In the genomic region with DNA sequence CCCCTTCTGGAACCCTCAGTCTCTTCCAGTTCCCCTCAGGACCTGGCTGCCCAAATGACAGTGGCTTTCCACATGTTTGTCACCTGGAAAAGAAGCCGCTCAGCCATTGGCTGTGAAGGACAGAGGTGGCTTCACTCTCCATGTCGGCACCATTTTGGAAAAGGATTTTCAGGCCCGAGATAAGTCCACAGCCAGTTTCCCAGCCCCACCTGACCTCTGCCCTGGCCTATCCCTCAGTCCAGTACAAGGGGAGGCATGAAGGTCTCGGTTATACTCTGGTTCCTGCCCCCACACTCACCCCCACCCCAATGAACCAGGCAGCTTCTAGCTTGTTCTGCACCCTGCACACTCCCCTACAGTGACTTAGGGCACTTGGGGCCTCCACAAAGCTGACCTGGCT, we compare ENCODE assay signal across 1 cellular context.
TF ChIP-seq lines count a peak whose summit lies in the region.

No MANE protein-coding gene starts in this region.

TF ChIP-seq in HepG2, 621 proteins besides CTCF, POLR2A, EP300 and RAD21 (continued from another document and continues in another):
- TF ChIP-seq, protein P1, sequence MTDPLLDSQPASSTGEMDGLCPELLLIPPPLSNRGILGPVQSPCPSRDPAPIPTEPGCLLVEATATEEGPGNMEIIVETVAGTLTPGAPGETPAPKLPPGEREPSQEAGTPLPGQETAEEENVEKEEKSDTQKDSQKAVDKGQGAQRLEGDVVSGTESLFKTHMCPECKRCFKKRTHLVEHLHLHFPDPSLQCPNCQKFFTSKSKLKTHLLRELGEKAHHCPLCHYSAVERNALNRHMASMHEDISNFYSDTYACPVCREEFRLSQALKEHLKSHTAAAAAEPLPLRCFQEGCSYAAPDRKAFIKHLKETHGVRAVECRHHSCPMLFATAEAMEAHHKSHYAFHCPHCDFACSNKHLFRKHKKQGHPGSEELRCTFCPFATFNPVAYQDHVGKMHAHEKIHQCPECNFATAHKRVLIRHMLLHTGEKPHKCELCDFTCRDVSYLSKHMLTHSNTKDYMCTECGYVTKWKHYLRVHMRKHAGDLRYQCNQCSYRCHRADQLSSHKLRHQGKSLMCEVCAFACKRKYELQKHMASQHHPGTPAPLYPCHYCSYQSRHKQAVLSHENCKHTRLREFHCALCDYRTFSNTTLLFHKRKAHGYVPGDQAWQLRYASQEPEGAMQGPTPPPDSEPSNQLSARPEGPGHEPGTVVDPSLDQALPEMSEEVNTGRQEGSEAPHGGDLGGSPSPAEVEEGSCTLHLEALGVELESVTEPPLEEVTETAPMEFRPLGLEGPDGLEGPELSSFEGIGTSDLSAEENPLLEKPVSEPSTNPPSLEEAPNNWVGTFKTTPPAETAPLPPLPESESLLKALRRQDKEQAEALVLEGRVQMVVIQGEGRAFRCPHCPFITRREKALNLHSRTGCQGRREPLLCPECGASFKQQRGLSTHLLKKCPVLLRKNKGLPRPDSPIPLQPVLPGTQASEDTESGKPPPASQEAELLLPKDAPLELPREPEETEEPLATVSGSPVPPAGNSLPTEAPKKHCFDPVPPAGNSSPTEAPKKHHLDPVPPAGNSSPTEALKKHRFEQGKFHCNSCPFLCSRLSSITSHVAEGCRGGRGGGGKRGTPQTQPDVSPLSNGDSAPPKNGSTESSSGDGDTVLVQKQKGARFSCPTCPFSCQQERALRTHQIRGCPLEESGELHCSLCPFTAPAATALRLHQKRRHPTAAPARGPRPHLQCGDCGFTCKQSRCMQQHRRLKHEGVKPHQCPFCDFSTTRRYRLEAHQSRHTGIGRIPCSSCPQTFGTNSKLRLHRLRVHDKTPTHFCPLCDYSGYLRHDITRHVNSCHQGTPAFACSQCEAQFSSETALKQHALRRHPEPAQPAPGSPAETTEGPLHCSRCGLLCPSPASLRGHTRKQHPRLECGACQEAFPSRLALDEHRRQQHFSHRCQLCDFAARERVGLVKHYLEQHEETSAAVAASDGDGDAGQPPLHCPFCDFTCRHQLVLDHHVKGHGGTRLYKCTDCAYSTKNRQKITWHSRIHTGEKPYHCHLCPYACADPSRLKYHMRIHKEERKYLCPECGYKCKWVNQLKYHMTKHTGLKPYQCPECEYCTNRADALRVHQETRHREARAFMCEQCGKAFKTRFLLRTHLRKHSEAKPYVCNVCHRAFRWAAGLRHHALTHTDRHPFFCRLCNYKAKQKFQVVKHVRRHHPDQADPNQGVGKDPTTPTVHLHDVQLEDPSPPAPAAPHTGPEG (CRISPR knock-in tag; IDR thresholded peaks at IDR 0.05), result no peak
- TF ChIP-seq JDP2 (CRISPR knock-in tag; IDR thresholded peaks at IDR 0.05; ENCODE audit: borderline replicate concordance) (no peak), MEIS1 (CRISPR knock-in tag; IDR thresholded peaks at IDR 0.05; ENCODE audit: borderline replicate concordance) (no peak), PCBP2 (optimal IDR thresholded peaks at IDR 0.05; ENCODE audit: low read depth, low read length, poor library complexity, severe bottlenecking) (no peak), ZNF572 (CRISPR knock-in tag; IDR thresholded peaks at IDR 0.05) (no peak), ZNF670 (CRISPR knock-in tag; IDR thresholded peaks at IDR 0.05; ENCODE audit: borderline replicate concordance) (peak; percentile 57; the same call in 1 of the 2 replicates), ZNF605 (CRISPR knock-in tag; IDR thresholded peaks at IDR 0.05) (no peak), ZNF205 (CRISPR knock-in tag; IDR thresholded peaks at IDR 0.05) (no peak), ZNF792 (CRISPR knock-in tag; IDR thresholded peaks at IDR 0.05) (no peak), ZNF337 (CRISPR knock-in tag; IDR thresholded peaks at IDR 0.05; ENCODE audit: borderline replicate concordance, low read depth) (0 out of 2 replicates have a peak, but pooled peaks have one; percentile 22), THYN1 (CRISPR knock-in tag; IDR thresholded peaks at IDR 0.05; ENCODE audit: borderline replicate concordance, low read depth) (no peak), ZNF230 (CRISPR knock-in tag; IDR thresholded peaks at IDR 0.05) (0 out of 2 replicates have a peak, but pooled peaks have one; percentile 25), MYC (CRISPR knock-in tag; IDR thresholded peaks at IDR 0.05; ENCODE audit: borderline replicate concordance) (0 out of 2 replicates have a peak, but pooled peaks have one; percentile 2), ZNF598 (CRISPR knock-in tag; IDR thresholded peaks at IDR 0.05; ENCODE audit: borderline replicate concordance) (peak; percentile 81; the same call in 1 of the 2 replicates), ARNT2 (CRISPR knock-in tag; IDR thresholded peaks at IDR 0.05; ENCODE audit: low read depth) (0 out of 2 replicates have a peak, but pooled peaks have one; percentile 35), HNRNPUL1 (IDR thresholded peaks at IDR 0.05; ENCODE audit: low read depth, low read length) (no peak), ZNF781 (CRISPR knock-in tag; IDR thresholded peaks at IDR 0.05; ENCODE audit: borderline replicate concordance, not compliant biosample characterization) (no peak), ZMAT3 (CRISPR knock-in tag; conservative IDR thresholded peaks at IDR 0.05) (no peak)
- TF ChIP-seq, protein P2, sequence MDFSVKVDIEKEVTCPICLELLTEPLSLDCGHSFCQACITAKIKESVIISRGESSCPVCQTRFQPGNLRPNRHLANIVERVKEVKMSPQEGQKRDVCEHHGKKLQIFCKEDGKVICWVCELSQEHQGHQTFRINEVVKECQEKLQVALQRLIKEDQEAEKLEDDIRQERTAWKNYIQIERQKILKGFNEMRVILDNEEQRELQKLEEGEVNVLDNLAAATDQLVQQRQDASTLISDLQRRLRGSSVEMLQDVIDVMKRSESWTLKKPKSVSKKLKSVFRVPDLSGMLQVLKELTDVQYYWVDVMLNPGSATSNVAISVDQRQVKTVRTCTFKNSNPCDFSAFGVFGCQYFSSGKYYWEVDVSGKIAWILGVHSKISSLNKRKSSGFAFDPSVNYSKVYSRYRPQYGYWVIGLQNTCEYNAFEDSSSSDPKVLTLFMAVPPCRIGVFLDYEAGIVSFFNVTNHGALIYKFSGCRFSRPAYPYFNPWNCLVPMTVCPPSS (IDR thresholded peaks at IDR 0.05), result no peak
- TF ChIP-seq, protein P3, sequence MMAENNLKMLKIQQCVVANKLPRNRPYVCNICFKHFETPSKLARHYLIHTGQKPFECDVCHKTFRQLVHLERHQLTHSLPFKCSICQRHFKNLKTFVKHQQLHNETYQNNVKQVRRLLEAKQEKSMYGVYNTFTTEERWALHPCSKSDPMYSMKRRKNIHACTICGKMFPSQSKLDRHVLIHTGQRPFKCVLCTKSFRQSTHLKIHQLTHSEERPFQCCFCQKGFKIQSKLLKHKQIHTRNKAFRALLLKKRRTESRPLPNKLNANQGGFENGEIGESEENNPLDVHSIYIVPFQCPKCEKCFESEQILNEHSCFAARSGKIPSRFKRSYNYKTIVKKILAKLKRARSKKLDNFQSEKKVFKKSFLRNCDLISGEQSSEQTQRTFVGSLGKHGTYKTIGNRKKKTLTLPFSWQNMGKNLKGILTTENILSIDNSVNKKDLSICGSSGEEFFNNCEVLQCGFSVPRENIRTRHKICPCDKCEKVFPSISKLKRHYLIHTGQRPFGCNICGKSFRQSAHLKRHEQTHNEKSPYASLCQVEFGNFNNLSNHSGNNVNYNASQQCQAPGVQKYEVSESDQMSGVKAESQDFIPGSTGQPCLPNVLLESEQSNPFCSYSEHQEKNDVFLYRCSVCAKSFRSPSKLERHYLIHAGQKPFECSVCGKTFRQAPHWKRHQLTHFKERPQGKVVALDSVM (CRISPR knock-in tag; IDR thresholded peaks at IDR 0.05), result peak; percentile 16; the same call in 1 of the 2 replicates
- TF ChIP-seq, protein P4, sequence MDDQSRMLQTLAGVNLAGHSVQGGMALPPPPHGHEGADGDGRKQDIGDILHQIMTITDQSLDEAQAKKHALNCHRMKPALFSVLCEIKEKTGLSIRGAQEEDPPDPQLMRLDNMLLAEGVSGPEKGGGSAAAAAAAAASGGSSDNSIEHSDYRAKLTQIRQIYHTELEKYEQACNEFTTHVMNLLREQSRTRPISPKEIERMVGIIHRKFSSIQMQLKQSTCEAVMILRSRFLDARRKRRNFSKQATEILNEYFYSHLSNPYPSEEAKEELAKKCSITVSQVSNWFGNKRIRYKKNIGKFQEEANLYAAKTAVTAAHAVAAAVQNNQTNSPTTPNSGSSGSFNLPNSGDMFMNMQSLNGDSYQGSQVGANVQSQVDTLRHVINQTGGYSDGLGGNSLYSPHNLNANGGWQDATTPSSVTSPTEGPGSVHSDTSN (CRISPR knock-in tag; IDR thresholded peaks at IDR 0.05; ENCODE audit: borderline replicate concordance), result no peak
- TF ChIP-seq, protein P5, sequence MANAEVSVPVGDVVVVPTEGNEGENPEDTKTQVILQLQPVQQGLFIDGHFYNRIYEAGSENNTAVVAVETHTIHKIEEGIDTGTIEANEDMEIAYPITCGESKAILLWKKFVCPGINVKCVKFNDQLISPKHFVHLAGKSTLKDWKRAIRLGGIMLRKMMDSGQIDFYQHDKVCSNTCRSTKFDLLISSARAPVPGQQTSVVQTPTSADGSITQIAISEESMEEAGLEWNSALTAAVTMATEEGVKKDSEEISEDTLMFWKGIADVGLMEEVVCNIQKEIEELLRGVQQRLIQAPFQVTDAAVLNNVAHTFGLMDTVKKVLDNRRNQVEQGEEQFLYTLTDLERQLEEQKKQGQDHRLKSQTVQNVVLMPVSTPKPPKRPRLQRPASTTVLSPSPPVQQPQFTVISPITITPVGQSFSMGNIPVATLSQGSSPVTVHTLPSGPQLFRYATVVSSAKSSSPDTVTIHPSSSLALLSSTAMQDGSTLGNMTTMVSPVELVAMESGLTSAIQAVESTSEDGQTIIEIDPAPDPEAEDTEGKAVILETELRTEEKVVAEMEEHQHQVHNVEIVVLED (CRISPR knock-in tag; IDR thresholded peaks at IDR 0.05; ENCODE audit: borderline replicate concordance), result 0 out of 2 replicates have a peak, but pooled peaks have one; percentile 14
- TF ChIP-seq, protein P6, sequence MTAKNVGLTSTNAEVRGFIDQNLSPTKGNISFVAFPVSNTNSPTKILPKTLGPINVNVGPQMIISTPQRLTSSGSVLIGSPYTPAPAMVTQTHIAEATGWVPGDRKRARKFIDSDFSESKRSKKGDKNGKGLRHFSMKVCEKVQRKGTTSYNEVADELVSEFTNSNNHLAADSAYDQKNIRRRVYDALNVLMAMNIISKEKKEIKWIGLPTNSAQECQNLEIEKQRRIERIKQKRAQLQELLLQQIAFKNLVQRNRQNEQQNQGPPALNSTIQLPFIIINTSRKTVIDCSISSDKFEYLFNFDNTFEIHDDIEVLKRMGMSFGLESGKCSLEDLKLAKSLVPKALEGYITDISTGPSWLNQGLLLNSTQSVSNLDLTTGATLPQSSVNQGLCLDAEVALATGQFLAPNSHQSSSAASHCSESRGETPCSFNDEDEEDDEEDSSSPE (CRISPR knock-in tag; IDR thresholded peaks at IDR 0.05), result no peak
- TF ChIP-seq, protein P7, sequence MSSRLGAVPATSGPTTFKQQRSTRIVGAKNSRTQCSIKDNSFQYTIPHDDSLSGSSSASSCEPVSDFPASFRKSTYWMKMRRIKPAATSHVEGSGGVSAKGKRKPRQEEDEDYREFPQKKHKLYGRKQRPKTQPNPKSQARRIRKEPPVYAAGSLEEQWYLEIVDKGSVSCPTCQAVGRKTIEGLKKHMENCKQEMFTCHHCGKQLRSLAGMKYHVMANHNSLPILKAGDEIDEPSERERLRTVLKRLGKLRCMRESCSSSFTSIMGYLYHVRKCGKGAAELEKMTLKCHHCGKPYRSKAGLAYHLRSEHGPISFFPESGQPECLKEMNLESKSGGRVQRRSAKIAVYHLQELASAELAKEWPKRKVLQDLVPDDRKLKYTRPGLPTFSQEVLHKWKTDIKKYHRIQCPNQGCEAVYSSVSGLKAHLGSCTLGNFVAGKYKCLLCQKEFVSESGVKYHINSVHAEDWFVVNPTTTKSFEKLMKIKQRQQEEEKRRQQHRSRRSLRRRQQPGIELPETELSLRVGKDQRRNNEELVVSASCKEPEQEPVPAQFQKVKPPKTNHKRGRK (CRISPR knock-in tag; IDR thresholded peaks at IDR 0.05), result no peak
- TF ChIP-seq, protein P8, sequence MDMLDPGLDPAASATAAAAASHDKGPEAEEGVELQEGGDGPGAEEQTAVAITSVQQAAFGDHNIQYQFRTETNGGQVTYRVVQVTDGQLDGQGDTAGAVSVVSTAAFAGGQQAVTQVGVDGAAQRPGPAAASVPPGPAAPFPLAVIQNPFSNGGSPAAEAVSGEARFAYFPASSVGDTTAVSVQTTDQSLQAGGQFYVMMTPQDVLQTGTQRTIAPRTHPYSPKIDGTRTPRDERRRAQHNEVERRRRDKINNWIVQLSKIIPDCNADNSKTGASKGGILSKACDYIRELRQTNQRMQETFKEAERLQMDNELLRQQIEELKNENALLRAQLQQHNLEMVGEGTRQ (IDR thresholded peaks at IDR 0.05; ENCODE audit: low read depth, low read length), result no peak
- TF ChIP-seq, protein P8 (CRISPR knock-in tag; IDR thresholded peaks at IDR 0.05; ENCODE audit: borderline replicate concordance), result 0 out of 2 replicates have a peak, but pooled peaks have one; percentile 10
- TF ChIP-seq, protein P9, sequence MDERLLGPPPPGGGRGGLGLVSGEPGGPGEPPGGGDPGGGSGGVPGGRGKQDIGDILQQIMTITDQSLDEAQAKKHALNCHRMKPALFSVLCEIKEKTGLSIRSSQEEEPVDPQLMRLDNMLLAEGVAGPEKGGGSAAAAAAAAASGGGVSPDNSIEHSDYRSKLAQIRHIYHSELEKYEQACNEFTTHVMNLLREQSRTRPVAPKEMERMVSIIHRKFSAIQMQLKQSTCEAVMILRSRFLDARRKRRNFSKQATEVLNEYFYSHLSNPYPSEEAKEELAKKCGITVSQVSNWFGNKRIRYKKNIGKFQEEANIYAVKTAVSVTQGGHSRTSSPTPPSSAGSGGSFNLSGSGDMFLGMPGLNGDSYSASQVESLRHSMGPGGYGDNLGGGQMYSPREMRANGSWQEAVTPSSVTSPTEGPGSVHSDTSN (CRISPR knock-in tag; IDR thresholded peaks at IDR 0.05), result no peak
- TF ChIP-seq, protein P10, sequence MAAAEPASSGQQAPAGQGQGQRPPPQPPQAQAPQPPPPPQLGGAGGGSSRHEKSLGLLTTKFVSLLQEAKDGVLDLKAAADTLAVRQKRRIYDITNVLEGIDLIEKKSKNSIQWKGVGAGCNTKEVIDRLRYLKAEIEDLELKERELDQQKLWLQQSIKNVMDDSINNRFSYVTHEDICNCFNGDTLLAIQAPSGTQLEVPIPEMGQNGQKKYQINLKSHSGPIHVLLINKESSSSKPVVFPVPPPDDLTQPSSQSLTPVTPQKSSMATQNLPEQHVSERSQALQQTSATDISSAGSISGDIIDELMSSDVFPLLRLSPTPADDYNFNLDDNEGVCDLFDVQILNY (CRISPR knock-in tag; conservative IDR thresholded peaks at IDR 0.05), result no peak
- TF ChIP-seq, protein P11, sequence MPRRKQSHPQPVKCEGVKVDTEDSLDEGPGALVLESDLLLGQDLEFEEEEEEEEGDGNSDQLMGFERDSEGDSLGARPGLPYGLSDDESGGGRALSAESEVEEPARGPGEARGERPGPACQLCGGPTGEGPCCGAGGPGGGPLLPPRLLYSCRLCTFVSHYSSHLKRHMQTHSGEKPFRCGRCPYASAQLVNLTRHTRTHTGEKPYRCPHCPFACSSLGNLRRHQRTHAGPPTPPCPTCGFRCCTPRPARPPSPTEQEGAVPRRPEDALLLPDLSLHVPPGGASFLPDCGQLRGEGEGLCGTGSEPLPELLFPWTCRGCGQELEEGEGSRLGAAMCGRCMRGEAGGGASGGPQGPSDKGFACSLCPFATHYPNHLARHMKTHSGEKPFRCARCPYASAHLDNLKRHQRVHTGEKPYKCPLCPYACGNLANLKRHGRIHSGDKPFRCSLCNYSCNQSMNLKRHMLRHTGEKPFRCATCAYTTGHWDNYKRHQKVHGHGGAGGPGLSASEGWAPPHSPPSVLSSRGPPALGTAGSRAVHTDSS (CRISPR knock-in tag; conservative IDR thresholded peaks at IDR 0.05), result no peak
